ENCODE assay signal across 8 cellular contexts in the genomic region with DNA sequence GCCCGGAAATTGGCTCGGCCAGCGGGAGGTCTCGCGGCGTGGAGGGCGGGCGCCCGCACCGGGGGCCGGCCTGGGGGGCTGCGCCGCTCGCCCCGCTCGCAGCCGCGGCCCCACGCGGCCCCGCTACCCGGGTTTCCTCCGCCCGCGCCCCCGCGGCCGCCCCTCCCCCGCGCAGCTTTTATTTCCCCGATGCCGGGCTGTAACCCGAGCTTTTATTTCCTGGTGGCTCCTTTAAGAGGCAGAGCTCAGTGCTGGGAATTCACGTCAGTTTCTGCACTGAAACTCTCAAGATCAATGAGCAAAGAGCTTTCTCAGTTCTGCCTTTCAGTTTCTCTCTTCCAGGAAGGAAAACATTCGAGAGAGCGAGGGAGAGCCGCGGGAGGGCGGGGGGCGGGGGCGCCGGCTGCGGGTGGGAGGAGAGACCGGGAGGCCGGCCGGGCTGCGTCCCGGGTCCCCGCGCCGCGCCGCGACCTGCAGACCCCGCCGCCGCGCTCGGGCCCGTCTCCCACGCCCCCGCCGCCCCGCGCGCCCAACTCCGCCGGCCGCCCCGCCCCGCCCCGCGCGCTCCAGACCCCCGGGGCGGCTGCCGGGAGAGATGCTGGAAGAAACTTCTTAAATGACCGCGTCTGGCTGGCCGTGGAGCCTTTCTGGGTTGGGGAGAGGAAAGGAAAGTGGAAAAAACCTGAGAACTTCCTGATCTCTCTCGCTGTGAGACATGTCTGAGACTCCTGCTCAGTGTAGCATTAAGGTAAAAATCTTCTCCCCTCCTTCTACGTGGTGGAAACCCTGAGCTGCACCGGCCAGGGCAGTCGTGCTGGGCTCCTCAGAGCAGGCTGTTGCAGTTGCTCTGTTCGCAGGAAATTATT. TPM values are rescaled to one million over a fixed set of nuclear protein-coding genes. Genes with fewer than 3 reads are reported as not detected.
DNase-seq lines count a peak whose midpoint lies in the region; ATAC-seq and TF ChIP-seq lines count a peak whose summit lies in the region.

A gene (plus strand): TSS at position 262 of the 866 bp plus-strand sequence. CDS start 454 bp downstream, at position 716.

- H3K27ac Mint-ChIP-seq in activated CD8-positive, alpha-beta T cell treated with anti-CD3 and anti-CD28 coated beads for 36 hours = peak within 1 kb of the TSS; percentile 95

- H3K4me1 Mint-ChIP-seq in activated CD8-positive, alpha-beta T cell treated with anti-CD3 and anti-CD28 coated beads for 36 hours (ENCODE audit: low read depth) = peaks cover 30% of the 10 kb centered on the region

- DNase-seq in NCI-H748 treated with DMSO at 0.1 percent for 48 hours (lab: John Stamatoyannopoulos, UW) = peak; percentile 65
- DNase-seq in activated CD8-positive, alpha-beta T cell treated with anti-CD3 and anti-CD28 coated beads for 36 hours = peak; percentile 85
- peak; percentile 45 for DNase-seq in effector CD4-positive, alpha-beta T cell
- DNase-seq in lower lobe of right lung = peak; percentile 77
- DNase-seq in stimulated activated CD4-positive, alpha-beta T cell treated with anti-CD3 and anti-CD28 coated beads, TNF-alpha, amount 100 ng/mL, for 1 hour (ENCODE audit: low read depth in 3 of 3, low spot score in 1 of 3) = peak; percentile 21 to 72 (median 23)

- TF ChIP-seq CTCF in C4-2B (conservative IDR thresholded peaks at IDR 0.05) (no peak), lower lobe of right lung (IDR thresholded peaks at IDR 0.05) (no peak)
- TF ChIP-seq CTCF in activated CD8-positive, alpha-beta T cell treated with anti-CD3 and anti-CD28 coated beads for 36 hours (IDR thresholded peaks at IDR 0.05) = no peak

- peak; percentile 59 for ATAC-seq in GM19324 (IDR thresholded peaks at IDR 0.05; ENCODE audit: low FRiP score, unreplicated experiment)
- ATAC-seq in HG03457 (IDR thresholded peaks at IDR 0.05; ENCODE audit: unreplicated experiment) = peak; percentile 28
- ATAC-seq in activated CD8-positive, alpha-beta T cell treated with anti-CD3 and anti-CD28 coated beads for 36 hours = peak; percentile 52
- peak; percentile 71 to 72 for ATAC-seq in lower lobe of right lung

- H3K4me1 ChIP-seq in lower lobe of right lung = peaks cover 35% of the 10 kb centered on the region

- H3K4me3 ChIP-seq in lower lobe of right lung = peak within 1 kb of the TSS; percentile 82

- no peaks in the 10 kb centered on the region for H3K36me3 ChIP-seq in lower lobe of right lung

- H3K27me3 ChIP-seq in lower lobe of right lung (ENCODE audit: low read depth) = no peaks in the 10 kb centered on the region

- POLR2A ChIA-PET in activated CD8-positive, alpha-beta T cell treated with anti-CD3 and anti-CD28 coated beads for 36 hours (lab: Charles Lee) = interaction anchor here (0.6 to 1.6 kb wide), 17 partner anchors 9 to 522 kb away, joined by 3 to 10 read pairs (median 4); no protein-coding TSS in a partner anchor

- no peaks in the 10 kb centered on the region for H3K27me3 Mint-ChIP-seq in activated CD8-positive, alpha-beta T cell treated with anti-CD3 and anti-CD28 coated beads for 36 hours

- H3K9me3 ChIP-seq in lower lobe of right lung = no peaks in the 10 kb centered on the region

- peak within 1 kb of the TSS; percentile 99 for H3K27ac ChIP-seq in C4-2B
- H3K27ac ChIP-seq in lower lobe of right lung = peak within 1 kb of the TSS; percentile 96

- H3K9me3 Mint-ChIP-seq in activated CD8-positive, alpha-beta T cell treated with anti-CD3 and anti-CD28 coated beads for 36 hours = no peaks in the 10 kb centered on the region

- H3K36me3 Mint-ChIP-seq in activated CD8-positive, alpha-beta T cell treated with anti-CD3 and anti-CD28 coated beads for 36 hours (ENCODE audit: low read depth) = peaks cover 5% of the 10 kb centered on the region

- intact Hi-C loops in activated CD8-positive, alpha-beta T cell treated with anti-CD3 and anti-CD28 coated beads for 36 hours (cut with micrococcal nuclease) = loop anchor here (5.0 to 10.0 kb wide), 2 partner anchors 118 to 255 kb away; no protein-coding TSS in a partner anchor
- intact Hi-C loops in lower lobe of right lung (cut with DNase I) = no loop called here

- peak within 1 kb of the TSS; percentile 86 for H3K4me3 Mint-ChIP-seq in activated CD8-positive, alpha-beta T cell treated with anti-CD3 and anti-CD28 coated beads for 36 hours

- CTCF ChIA-PET in activated CD8-positive, alpha-beta T cell treated with anti-CD3 and anti-CD28 coated beads for 36 hours (lab: Charles Lee) = interaction anchor here (0.9 to 1.0 kb wide), 2 partner anchors 81 to 247 kb away, joined by 3 to 5 read pairs; no protein-coding TSS in a partner anchor

RNA-seq across cellular contexts. Expression of the gene that starts here (rescaled TPM):
- total RNA-seq in activated CD8-positive, alpha-beta T cell treated with anti-CD3 and anti-CD28 coated beads for 36 hours = 10 to 100 TPM; 20.5 to 22.7 TPM
- 48.4 TPM for total RNA-seq in lower lobe of right lung

Comparison
In these comparisons a context has a peak if more than half of its experiments do, and no peak if none do; other contexts are left out.
1. Peak in every context shown above with its lines: DNase-seq, ATAC-seq, H3K4me3 ChIP-seq and H3K27ac ChIP-seq.
2. DNase-seq: peak in every context shown above with its lines; median percentile 85 in activated CD8-positive, alpha-beta T cell treated with anti-CD3 and anti-CD28 coated beads for 36 hours; 77 in lower lobe of right lung; 65 in NCI-H748 treated with DMSO at 0.1 percent for 48 hours; 45 in effector CD4-positive, alpha-beta T cell; 23 in stimulated activated CD4-positive, alpha-beta T cell treated with anti-CD3 and anti-CD28 coated beads, TNF-alpha, amount 100 ng/mL, for 1 hour.